26 cellular contexts compared by ENCODE assay signal in the genomic region with DNA sequence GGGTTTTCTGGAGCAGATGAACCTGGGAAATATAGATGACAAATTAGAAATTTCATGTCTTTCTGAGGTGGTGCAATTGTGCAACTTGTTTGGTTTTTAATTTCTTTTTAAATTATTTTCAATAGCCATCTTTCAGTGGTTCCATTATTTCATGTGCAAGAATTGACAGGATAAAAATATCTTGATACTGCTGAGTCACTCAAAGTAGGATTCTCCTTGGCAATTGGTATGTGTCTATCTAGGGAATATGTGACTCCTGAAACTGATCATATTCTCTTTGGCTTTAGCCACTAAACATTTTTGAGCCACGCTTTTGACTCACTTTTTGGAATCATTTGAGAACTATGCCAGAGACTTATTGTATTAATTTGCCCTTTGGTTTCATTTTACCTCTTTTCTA.
"Had no signal": no experiment of that assay in that cellular context is flagged by ENCODE, and none has a peak within 500 bp of the region (broad histone marks: within the 10 kb centered on the region; RNA-seq: fewer than 3 reads in every experiment).

No MANE protein-coding gene starts in this region.

- H3K27ac ChIP-seq: esophagus squamous epithelium, gastroesophageal sphincter, heart left ventricle, hepatocyte, left lung, neural progenitor cell, prostate gland, right atrium auricular region, sigmoid colon, stomach, thyroid gland had no signal

- H3K27me3 ChIP-seq: esophagus squamous epithelium, gastroesophageal sphincter, heart left ventricle, hepatocyte, left lung, neural progenitor cell, right atrium auricular region, sigmoid colon, stomach, thyroid gland had no signal

- H3K9me3 ChIP-seq: esophagus squamous epithelium, gastroesophageal sphincter, heart left ventricle, left lung, prostate gland, right atrium auricular region, sigmoid colon, stomach, thyroid gland had no signal

- H3K36me3 ChIP-seq: esophagus squamous epithelium, gastroesophageal sphincter, heart left ventricle, left lung, neural progenitor cell, prostate gland, right atrium auricular region, sigmoid colon, stomach, thyroid gland had no signal

- H3K9ac ChIP-seq: neural progenitor cell had no signal

- H3K4me3 ChIP-seq: esophagus squamous epithelium, gastroesophageal sphincter, heart left ventricle, hepatocyte, left lung, mucosa of descending colon, neural progenitor cell, prostate gland, right atrium auricular region, sigmoid colon, stomach, thyroid gland had no signal

- DNase-seq: cortex of kidney; effector memory CD8-positive, alpha-beta T cell; erythroblast; esophagus squamous epithelium; foreskin fibroblast; heart left ventricle; left cardiac atrium; left lung; mesenchymal stem cell; mucosa of descending colon; naive thymus-derived CD4-positive, alpha-beta T cell; sigmoid colon; stimulated activated CD4-positive, alpha-beta T cell treated with anti-CD3 and anti-CD28 coated beads, Interleukin-2, amount 100 ng/mL, for 24 hours; stimulated activated CD4-positive, alpha-beta T cell treated with anti-CD3 and anti-CD28 coated beads, Interleukin-4, amount 100 ng/mL, for 24 hours; stimulated activated naive CD4-positive, alpha-beta T cell treated with Interleukin-2 at 50 U/mL for 16 hours; stomach; thyroid gland; trophoblast cell had no signal

- H2AFZ ChIP-seq: hepatocyte, neural progenitor cell had no signal

- FAIRE-seq: endometrium, islet of Langerhans had no signal

- H3K79me2 ChIP-seq: hepatocyte had no signal

- H3K4me1 ChIP-seq: esophagus squamous epithelium, gastroesophageal sphincter, heart left ventricle, left lung, neural progenitor cell, prostate gland, right atrium auricular region, sigmoid colon, stomach, thyroid gland had no signal

- H3K4me2 ChIP-seq: hepatocyte, neural progenitor cell had no signal

- ATAC-seq: effector memory CD8-positive, alpha-beta T cell; gastroesophageal sphincter; heart left ventricle; left cardiac atrium; left lung; mucosa of descending colon; naive thymus-derived CD4-positive, alpha-beta T cell; stimulated activated effector memory CD8-positive, alpha-beta T cell treated with anti-CD3 and anti-CD28 coated beads, Interleukin-12 subunit alpha, Interleukin-12 subunit beta, amount 100 ng/mL, for 72 hours had no signal
